Comparison of ENCODE assay signal across 8 cellular contexts in genomic region chr6:108848116-108848868, GRCh38. TPM values are rescaled to one million over a fixed set of nuclear protein-coding genes. Genes with fewer than 3 reads are reported as not detected.
DNase-seq lines count a peak whose midpoint lies in the region; ATAC-seq and TF ChIP-seq lines count a peak whose summit lies in the region.

TSS of gene ARMC2 (plus strand) at chr6:108848422. CDS start at chr6:108854268, 5,846 bp downstream.

- TF ChIP-seq CTCF in GM12865 (IDR thresholded peaks at IDR 0.05; ENCODE audit: insufficient read depth, low read depth, low read length, missing control alignments) (no peak), upper lobe of left lung (IDR thresholded peaks at IDR 0.05) (peak in 3 of 6 experiments; percentile 25 to 35 (median 34))

- peak in 1 of 4 donors; percentile 39 for TF ChIP-seq EP300 in upper lobe of left lung (IDR thresholded peaks at IDR 0.05)

- H3K27ac ChIP-seq in upper lobe of left lung = peak within 1 kb of the TSS; percentile 80 to 87 (median 84)

- H3K36me3 ChIP-seq in upper lobe of left lung = no peaks in the 10 kb centered on the region

- H3K27me3 ChIP-seq in upper lobe of left lung = no peaks in the 10 kb centered on the region

- DNase-seq in GM12865 (ENCODE audit: low read depth) (peak; percentile 89), NCI-H1417 (lab: John Stamatoyannopoulos, UW) (peak; percentile 89 to 97 (median 96)), T follicular helper cell (ENCODE audit: low read depth) (peak; percentile 65), amniotic epithelial cell (ENCODE audit: low read depth) (peak; percentile 68), left cardiac atrium (peak; percentile 94), posterior vena cava (ENCODE audit: low spot score) (peak; percentile 98), upper lobe of left lung (peak; percentile 94 to 99)

- 0 to 1% methylated on average over 5 to 31 of the region's 61 CpGs for WGBS in upper lobe of left lung, 2 donors

- peak in 3 of 4 donors; percentile 66 to 92 (median 74) for TF ChIP-seq POLR2A in upper lobe of left lung (IDR thresholded peaks at IDR 0.05)

- ATAC-seq in HG02763 (IDR thresholded peaks at IDR 0.05; ENCODE audit: unreplicated experiment) = peak; percentile 98
- ATAC-seq in left cardiac atrium = peak; percentile 97 to 99
- peak; percentile 99 for ATAC-seq in upper lobe of left lung (ENCODE audit: low FRiP score in 2 of 2)

- peak within 1 kb of the TSS; percentile 64 for H3K4me3 ChIP-seq in GM12865 (ENCODE audit: low read depth, low read length)
- peak within 1 kb of the TSS; percentile 71 to 90 (median 84) for H3K4me3 ChIP-seq in upper lobe of left lung

- H3K4me1 ChIP-seq in upper lobe of left lung = peaks cover 21 to 38% (median 30%) of the 10 kb centered on the region in 4 donors

- intact Hi-C loops in left cardiac atrium (cut with DNase I) (no loop called here), posterior vena cava (cut with DNase I) (no loop called here)

- no peaks in the 10 kb centered on the region for H3K9me3 ChIP-seq in upper lobe of left lung

RNA-seq across cellular contexts. Expression of gene ARMC2, which starts in this region (rescaled TPM):
- 1 to 10 TPM; 8.0 to 9.2 TPM for total RNA-seq in left cardiac atrium
- total RNA-seq in posterior vena cava = 10 to 100 TPM in 1 of 2 donors, 1 to 10 TPM in 1; 7.4 to 12.5 TPM
- total RNA-seq in upper lobe of left lung = 10 to 100 TPM in 2 of 6 donors, 1 to 10 TPM in 4; 4.1 to 24.0 (median 7.8) TPM

Comparison
In these comparisons a context has a peak if more than half of its experiments do, and no peak if none do; other contexts are left out.
1. Peak in every context shown above with its lines: DNase-seq, ATAC-seq, H3K4me3 ChIP-seq and H3K27ac ChIP-seq.